ENCODE assay signal across 21 cellular contexts in genomic region chr12:52912711-52913423, GRCh38. TPM values are rescaled to one million over a fixed set of nuclear protein-coding genes. Genes with fewer than 3 reads are reported as not detected.
DNase-seq lines count a peak whose midpoint lies in the region; TF ChIP-seq lines count a peak whose summit lies in the region.
"Had no signal": no experiment of that assay in that cellular context is flagged by ENCODE, and none has a peak within 500 bp of the region (broad histone marks: within the 10 kb centered on the region; RNA-seq: fewer than 3 reads in every experiment).

No MANE protein-coding gene starts in this region.

- no peaks in the 10 kb centered on the region for H3K36me3 ChIP-seq in duodenal mucosa (ENCODE audit: control insufficient read depth in 1 of 2, insufficient read depth in 2 of 2, low read length in 2 of 2)
- H3K36me3 ChIP-seq in transverse colon = no peaks in the 10 kb centered on the region
- H3K36me3 ChIP-seq in tibial artery = no peaks in the 10 kb centered on the region
- H3K36me3 ChIP-seq: adrenal gland; BLaER1 treated with 17β-estradiol and CSF1 and Interleukin-3, amounts not matched to agents 10 nM and 100 nM; breast epithelium; heart right ventricle; spleen had no signal

- WGBS in transverse colon (ENCODE audit: low coverage in 1 of 2), 2 donors = 57 to 83% methylated on average over 1 to 8 of the region's 8 CpGs

- no peak overlapping the region for H3K4me3 ChIP-seq in duodenal mucosa (ENCODE audit: low read depth in 1 of 2, low read length in 2 of 2)
- no peak overlapping the region for H3K4me3 ChIP-seq in transverse colon
- H3K4me3 ChIP-seq in tibial artery = no peak overlapping the region
- H3K4me3 ChIP-seq: adrenal gland; BLaER1 treated with 17β-estradiol and CSF1 and Interleukin-3, amounts not matched to agents 10 nM and 100 nM; breast epithelium; GM23338; heart right ventricle; spleen had no signal

- no peak for TF ChIP-seq POLR2A in transverse colon (IDR thresholded peaks at IDR 0.05)

- intact Hi-C loops in transverse colon (cut with DNase I; ENCODE audit: low total_unique reads) = no loop called here
- intact Hi-C loops in tibial artery (cut with DNase I; ENCODE audit: low total_unique reads) = no loop called here

- H3K4me1 ChIP-seq in duodenal mucosa (ENCODE audit: control insufficient read depth in 1 of 2, insufficient read depth in 2 of 2, low read length in 2 of 2) (peaks cover 43 to 53% of the 10 kb centered on the region in 2 donors), transverse colon (peaks cover 29 to 71% (median 39%) of the 10 kb centered on the region in 4 donors), tibial artery (no peaks in the 10 kb centered on the region)
- H3K4me1 ChIP-seq: breast epithelium had no signal

- TF ChIP-seq EP300 in transverse colon (IDR thresholded peaks at IDR 0.05; ENCODE audit: low read depth) = no peak

- peak overlapping the region; percentile 23 to 25 for H3K9ac ChIP-seq in duodenal mucosa (ENCODE audit: low read depth in 1 of 2, low read length in 2 of 2)
- H3K9ac ChIP-seq: BLaER1 treated with 17β-estradiol and CSF1 and Interleukin-3, amounts not matched to agents 10 nM and 100 nM had no signal

- in situ Hi-C loops in transverse colon (cut with MboI; ENCODE audit: low pct_ligation_motif_present in 1 of 4, low pct_unique_long_range_greater_than_20kb in 1 of 4, low sequenced_read_pairs in 3 of 4) = no loop called here

- DNase-seq in NCI-H187 (lab: John Stamatoyannopoulos, UW) = peak; percentile 34 to 45
- no peak for DNase-seq in NCI-H187 treated with DMSO at 0.1 percent for 48 hours (lab: John Stamatoyannopoulos, UW)
- peak; percentile 64 for DNase-seq in NCI-H2196 treated with DMSO at 0.1 percent for 48 hours (lab: John Stamatoyannopoulos, UW; ENCODE audit: unreplicated experiment)
- DNase-seq in transverse colon = peak; percentile 93
- no peak for DNase-seq in tibial artery
- DNase-seq in OCI-M1 (lab: John Stamatoyannopoulos, UW) = no peak
- no peak for DNase-seq in activated naive CD4-positive, alpha-beta T cell (lab: John Stamatoyannopoulos, UW)
- DNase-seq: activated CD4-positive, alpha-beta memory T cell treated with anti-CD3 and anti-CD28 coated beads, Interleukin-2, amount 10 ng/mL, durations not matched to agents 7 days and 5 days; activated gamma-delta T cell; activated T-cell treated with anti-CD3 and anti-CD28 coated beads for 4 hours; adrenal gland; heart right ventricle; NCI-H2227 treated with DMSO at 0.1 percent for 48 hours; spleen; stimulated activated CD4-positive, alpha-beta T cell treated with anti-CD3 and anti-CD28 coated beads, Interleukin-4, amount 100 ng/mL, for 24 hours; stimulated activated naive CD8-positive, alpha-beta T cell treated with anti-CD3 and anti-CD28 coated beads, Interleukin-15, amount 100 ng/mL, for 72 hours had no signal

- H3K27me3 ChIP-seq in duodenal mucosa (ENCODE audit: control insufficient read depth in 1 of 2, insufficient read depth in 2 of 2, low read length in 2 of 2) (no peaks in the 10 kb centered on the region), transverse colon (no peaks in the 10 kb centered on the region), tibial artery (no peaks in the 10 kb centered on the region)
- H3K27me3 ChIP-seq: adrenal gland; BLaER1 treated with 17β-estradiol and CSF1 and Interleukin-3, amounts not matched to agents 10 nM and 100 nM; breast epithelium; heart right ventricle; spleen had no signal

- H3K9me3 ChIP-seq in duodenal mucosa (ENCODE audit: control insufficient read depth in 1 of 2, low read length in 2 of 2) (no peaks in the 10 kb centered on the region), transverse colon (no peaks in the 10 kb centered on the region), tibial artery (no peaks in the 10 kb centered on the region)
- H3K9me3 ChIP-seq: adrenal gland, breast epithelium, spleen had no signal

- H3K27ac ChIP-seq in duodenal mucosa (ENCODE audit: low read depth, low read length) (peak overlapping the region; percentile 80), transverse colon (peak overlapping the region; percentile 78 to 89 (median 86)), tibial artery (no peak overlapping the region)
- H3K27ac ChIP-seq: adrenal gland; BLaER1 treated with 17β-estradiol and CSF1 and Interleukin-3, amounts not matched to agents 10 nM and 100 nM; breast epithelium; heart right ventricle; RWPE1; spleen had no signal

- TF ChIP-seq CTCF in transverse colon (IDR thresholded peaks at IDR 0.05) (no peak), tibial artery (IDR thresholded peaks at IDR 0.05) (no peak)

RNA-seq across cellular contexts. Expression of gene KRT8, which starts 8.0 kb away (rescaled TPM):
- total RNA-seq in transverse colon = 1,000 to 10,000 TPM; 1,016 to 3,505 (median 2,245) TPM

RNA-seq across cellular contexts. Expression of gene KRT18, which starts 36.1 kb away (rescaled TPM):
- total RNA-seq in transverse colon = 100 to 1,000 TPM; 367 to 813 (median 541) TPM

Comparison
In these comparisons a context has a peak if more than half of its experiments do, and no peak if none do; other contexts are left out.
1. DNase-seq: peak in NCI-H187 (2 of 2), NCI-H2196 treated with DMSO at 0.1 percent for 48 hours (single experiment) and transverse colon (single experiment); none in NCI-H187 treated with DMSO at 0.1 percent for 48 hours (single experiment), tibial artery (0 of 2), OCI-M1 (single experiment) and activated naive CD4-positive, alpha-beta T cell (0 of 4).
2. H3K27ac ChIP-seq: peak in duodenal mucosa (single experiment) and transverse colon (4 of 4); none in tibial artery (0 of 2).